1 cellular context compared by ENCODE assay signal in genomic region chr3:72438072-72438471, GRCh38.
TF ChIP-seq lines count a peak whose summit lies in the region.

No MANE protein-coding gene starts in this region.

TF ChIP-seq in K562, 482 proteins besides CTCF, POLR2A, EP300 and RAD21:
- no peak for TF ChIP-seq ZBED1 (IDR thresholded peaks at IDR 0.05)
- peak; percentile 36; the same call in 1 of the 2 replicates for TF ChIP-seq FOSL1 (tag; conservative IDR thresholded peaks at IDR 0.05)
- no peak for TF ChIP-seq ZNF175 (CRISPR knock-in tag; IDR thresholded peaks at IDR 0.05; ENCODE audit: low read depth)
- no peak for TF ChIP-seq SNAPC5 (CRISPR knock-in tag; IDR thresholded peaks at IDR 0.05)
- no peak for TF ChIP-seq ATF2 (CRISPR knock-in tag; IDR thresholded peaks at IDR 0.05)
- TF ChIP-seq SMARCC2 (IDR thresholded peaks at IDR 0.05; ENCODE audit: low read depth): no peak
- no peak for TF ChIP-seq CREM (IDR thresholded peaks at IDR 0.05; ENCODE audit: low read depth)
- 0 out of 2 replicates have a peak, but pooled peaks have one; percentile 19 for TF ChIP-seq POLR2AphosphoS5 (IDR thresholded peaks at IDR 0.05; ENCODE audit: control insufficient read depth, insufficient read depth, low read depth, low read length)
- TF ChIP-seq CCAR2 (IDR thresholded peaks at IDR 0.05; ENCODE audit: low read depth, low read length): no peak
- no peak for TF ChIP-seq SLC30A9 (CRISPR knock-in tag; IDR thresholded peaks at IDR 0.05)
- peak; percentile 45; the same call in 1 of the 2 replicates for TF ChIP-seq TEAD4 (IDR thresholded peaks at IDR 0.05; ENCODE audit: low read length)
- TF ChIP-seq TEAD4 (CRISPR knock-in tag; IDR thresholded peaks at IDR 0.05; ENCODE audit: borderline replicate concordance): no peak
- TF ChIP-seq MLLT1 (IDR thresholded peaks at IDR 0.05): no peak
- no peak for TF ChIP-seq ZMIZ1 (IDR thresholded peaks at IDR 0.05; ENCODE audit: low read depth in 2 of 2, low read length in 2 of 2)
- TF ChIP-seq MBD1 (CRISPR knock-in tag; IDR thresholded peaks at IDR 0.05): no peak
- TF ChIP-seq TBL1XR1 (IDR thresholded peaks at IDR 0.05; ENCODE audit: low read length in 2 of 2): no peak
- TF ChIP-seq YBX1 (IDR thresholded peaks at IDR 0.05): no peak
- TF ChIP-seq CBFA2T3 (IDR thresholded peaks at IDR 0.05): peak; percentile 38; the same call in 1 of the 2 replicates
- TF ChIP-seq ELF4 (CRISPR knock-in tag; IDR thresholded peaks at IDR 0.05): no peak
- TF ChIP-seq CTBP1 (IDR thresholded peaks at IDR 0.05; ENCODE audit: borderline replicate concordance): no peak
- no peak for TF ChIP-seq BRD9 (IDR thresholded peaks at IDR 0.05; ENCODE audit: low read depth, partially characterized antibody)
- TF ChIP-seq SRSF7 (optimal IDR thresholded peaks at IDR 0.05; ENCODE audit: low read depth, low read length): no peak
- TF ChIP-seq ATF3 (IDR thresholded peaks at IDR 0.05): no peak
- no peak for TF ChIP-seq ATF3 (CRISPR knock-in tag; conservative IDR thresholded peaks at IDR 0.05)
- TF ChIP-seq GATAD2A (IDR thresholded peaks at IDR 0.05): no peak
